ENCODE assay signal across 8 cellular contexts in genomic region chr12:67598598-67598997, GRCh38.
"Had no signal": no experiment of that assay in that cellular context is flagged by ENCODE, and none has a peak within 500 bp of the region (broad histone marks: within the 10 kb centered on the region; RNA-seq: fewer than 3 reads in every experiment).

No MANE protein-coding gene starts in this region.

- H3K4me3 ChIP-seq: GM23248, HAP-1 had no signal

- H3K4me1 ChIP-seq: HAP-1 had no signal

- H3K9me3 ChIP-seq: HAP-1 had no signal

- H3K36me3 ChIP-seq: HAP-1 had no signal

- ATAC-seq: HCT116, HepG2 had no signal

- DNase-seq: GM23248, GOT3, H7, HFFc6 had no signal

- H3K27ac ChIP-seq: GM23248, HL-60 had no signal
